In genomic region chr19:58328999-58329398, GRCh38 we compare ENCODE assay signal across 9 cellular contexts. TPM values are rescaled to one million over a fixed set of nuclear protein-coding genes. Genes with fewer than 3 reads are reported as not detected.
DNase-seq lines count a peak whose midpoint lies in the region; ATAC-seq and TF ChIP-seq lines count a peak whose summit lies in the region.
"Had no signal": no experiment of that assay in that cellular context is flagged by ENCODE, and none has a peak within 500 bp of the region (broad histone marks: within the 10 kb centered on the region; RNA-seq: fewer than 3 reads in every experiment).

No MANE protein-coding gene starts in this region.

- H3K4me1 Mint-ChIP-seq in activated naive CD4-positive, alpha-beta T cell treated with anti-CD3 and anti-CD28 coated beads, Interleukin-2, amount 10 ng/mL, durations not matched to agents 7 days and 5 days: no peaks in the 10 kb centered on the region
- H3K4me1 Mint-ChIP-seq in brain: peaks cover 10% of the 10 kb centered on the region
- peaks cover 9% of the 10 kb centered on the region for H3K4me1 Mint-ChIP-seq in stimulated activated naive CD8-positive, alpha-beta T cell treated with anti-CD3 and anti-CD28 coated beads, Interleukin-15, amount 100 ng/mL, for 72 hours

- H3K9me3 Mint-ChIP-seq in activated naive CD4-positive, alpha-beta T cell treated with anti-CD3 and anti-CD28 coated beads, Interleukin-2, amount 10 ng/mL, durations not matched to agents 7 days and 5 days: no peaks in the 10 kb centered on the region
- H3K9me3 Mint-ChIP-seq in brain: no peaks in the 10 kb centered on the region
- H3K9me3 Mint-ChIP-seq in stimulated activated naive CD8-positive, alpha-beta T cell treated with anti-CD3 and anti-CD28 coated beads, Interleukin-15, amount 100 ng/mL, for 72 hours: no peaks in the 10 kb centered on the region

- no peak overlapping the region for H3K4me3 Mint-ChIP-seq in activated naive CD4-positive, alpha-beta T cell treated with anti-CD3 and anti-CD28 coated beads, Interleukin-2, amount 10 ng/mL, durations not matched to agents 7 days and 5 days
- peak overlapping the region in 3 of 5 experiments; percentile 2 to 70 (median 31) for H3K4me3 Mint-ChIP-seq in brain
- no peak overlapping the region for H3K4me3 Mint-ChIP-seq in stimulated activated naive CD8-positive, alpha-beta T cell treated with anti-CD3 and anti-CD28 coated beads, Interleukin-15, amount 100 ng/mL, for 72 hours

- no peak overlapping the region for H3K27ac Mint-ChIP-seq in activated naive CD4-positive, alpha-beta T cell treated with anti-CD3 and anti-CD28 coated beads, Interleukin-2, amount 10 ng/mL, durations not matched to agents 7 days and 5 days
- peak overlapping the region in 1 of 5 experiments; percentile 41 for H3K27ac Mint-ChIP-seq in brain
- no peak overlapping the region for H3K27ac Mint-ChIP-seq in stimulated activated naive CD8-positive, alpha-beta T cell treated with anti-CD3 and anti-CD28 coated beads, Interleukin-15, amount 100 ng/mL, for 72 hours

- CTCF ChIA-PET in activated naive CD4-positive, alpha-beta T cell treated with anti-CD3 and anti-CD28 coated beads, Interleukin-2, amount 10 ng/mL, durations not matched to agents 7 days and 5 days (lab: Charles Lee): no interaction called here

- peak; percentile 38 for DNase-seq in activated naive CD4-positive, alpha-beta T cell treated with anti-CD3 and anti-CD28 coated beads, Interleukin-2, amount 10 ng/mL, durations not matched to agents 7 days and 5 days
- no peak for DNase-seq in activated naive CD4-positive, alpha-beta T cell treated with anti-CD3 and anti-CD28 coated beads, Interleukin-2, amount 50 U/mL, for 16 hours
- DNase-seq in MV-4-11 (lab: John Stamatoyannopoulos, UW): peak; percentile 42
- DNase-seq in stimulated activated naive CD8-positive, alpha-beta T cell treated with anti-CD3 and anti-CD28 coated beads, Interleukin-15, amount 100 ng/mL, for 72 hours: peak; percentile 20 to 43
- DNase-seq in SKM-1 treated with dmso at 0.1 percent for 144 hours (lab: John Stamatoyannopoulos, UW; ENCODE audit: unreplicated experiment): no peak
- DNase-seq: cerebellar nuclear complex had no signal

- no peaks in the 10 kb centered on the region for H3K27me3 Mint-ChIP-seq in activated naive CD4-positive, alpha-beta T cell treated with anti-CD3 and anti-CD28 coated beads, Interleukin-2, amount 10 ng/mL, durations not matched to agents 7 days and 5 days
- no peaks in the 10 kb centered on the region for H3K27me3 Mint-ChIP-seq in brain
- no peaks in the 10 kb centered on the region for H3K27me3 Mint-ChIP-seq in stimulated activated naive CD8-positive, alpha-beta T cell treated with anti-CD3 and anti-CD28 coated beads, Interleukin-15, amount 100 ng/mL, for 72 hours

- TF ChIP-seq CTCF in brain (conservative IDR thresholded peaks at IDR 0.05): peak in 1 of 2 experiments; percentile 37

- no peak for ATAC-seq in stimulated activated naive CD8-positive, alpha-beta T cell treated with anti-CD3 and anti-CD28 coated beads, Interleukin-15, amount 100 ng/mL, for 72 hours
- ATAC-seq in GM18861 (IDR thresholded peaks at IDR 0.05; ENCODE audit: unreplicated experiment) (no peak), GM21515 (IDR thresholded peaks at IDR 0.05; ENCODE audit: unreplicated experiment) (no peak)

- H3K36me3 Mint-ChIP-seq in activated naive CD4-positive, alpha-beta T cell treated with anti-CD3 and anti-CD28 coated beads, Interleukin-2, amount 10 ng/mL, durations not matched to agents 7 days and 5 days: no peaks in the 10 kb centered on the region
- H3K36me3 Mint-ChIP-seq in brain: peaks cover 5% of the 10 kb centered on the region

RNA-seq across cellular contexts. Expression of gene ZSCAN22, which starts 2.2 kb away (rescaled TPM):
- 1.4 TPM for polyA plus RNA-seq in brain (ENCODE audit: insufficient read depth, low read depth, low replicate concordance)

RNA-seq across cellular contexts. Expression of gene ERVK3-1, which starts 23.8 kb away (rescaled TPM):
- 40.0 TPM for polyA plus RNA-seq in brain (ENCODE audit: insufficient read depth, low read depth, low replicate concordance)

RNA-seq across cellular contexts. Expression of gene A1BG, which starts 24.3 kb away (rescaled TPM):
- 27.1 TPM for polyA plus RNA-seq in brain (ENCODE audit: insufficient read depth, low read depth, low replicate concordance)

RNA-seq across cellular contexts. Expression of gene ZNF497, which starts 33.6 kb away (rescaled TPM):
- polyA plus RNA-seq in brain (ENCODE audit: insufficient read depth, low read depth, low replicate concordance): 2.5 TPM

RNA-seq across cellular contexts. Expression of gene ZNF8, which starts 50.2 kb away (rescaled TPM):
- 3.2 TPM for polyA plus RNA-seq in brain (ENCODE audit: insufficient read depth, low read depth, low replicate concordance)

Comparison
In these comparisons a context has a peak if more than half of its experiments do, and no peak if none do; other contexts are left out.
1. DNase-seq: peak in activated naive CD4-positive, alpha-beta T cell treated with anti-CD3 and anti-CD28 coated beads, Interleukin-2, amount 10 ng/mL, durations not matched to agents 7 days and 5 days (single experiment), MV-4-11 (single experiment) and stimulated activated naive CD8-positive, alpha-beta T cell treated with anti-CD3 and anti-CD28 coated beads, Interleukin-15, amount 100 ng/mL, for 72 hours (2 of 2); none in activated naive CD4-positive, alpha-beta T cell treated with anti-CD3 and anti-CD28 coated beads, Interleukin-2, amount 50 U/mL, for 16 hours (single experiment) and SKM-1 treated with dmso at 0.1 percent for 144 hours (single experiment).
2. H3K4me3 Mint-ChIP-seq: peak in brain (3 of 5); none in activated naive CD4-positive, alpha-beta T cell treated with anti-CD3 and anti-CD28 coated beads, Interleukin-2, amount 10 ng/mL, durations not matched to agents 7 days and 5 days (single experiment) and stimulated activated naive CD8-positive, alpha-beta T cell treated with anti-CD3 and anti-CD28 coated beads, Interleukin-15, amount 100 ng/mL, for 72 hours (0 of 2).